In the genomic region with DNA sequence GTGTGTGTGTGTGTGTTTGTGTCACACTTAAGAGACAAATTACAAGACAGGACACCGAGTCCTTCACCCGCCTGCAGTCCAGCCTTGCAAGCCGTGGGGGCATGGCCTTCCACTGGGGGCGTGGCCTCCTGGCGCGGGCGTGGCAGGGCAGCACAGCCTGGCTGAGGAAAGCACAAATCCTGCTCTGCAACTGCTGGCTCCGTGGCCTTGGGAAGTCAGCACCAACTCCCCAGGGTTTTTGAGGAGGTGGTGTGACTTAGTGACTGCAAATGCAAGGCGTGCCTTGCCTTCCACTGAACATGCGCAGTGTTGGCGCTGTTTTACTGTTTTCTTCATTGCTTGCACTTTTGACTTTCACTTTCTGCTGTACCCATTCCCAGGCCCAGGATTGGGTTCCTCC, we compare ENCODE assay signal across 13 cellular contexts. TPM values are rescaled to one million over a fixed set of nuclear protein-coding genes. Genes with fewer than 3 reads are reported as not detected.
DNase-seq lines count a peak whose midpoint lies in the region; ATAC-seq, FAIRE-seq and TF ChIP-seq lines count a peak whose summit lies in the region.
"Had no signal": no experiment of that assay in that cellular context is flagged by ENCODE, and none has a peak within 500 bp of the region (broad histone marks: within the 10 kb centered on the region; RNA-seq: fewer than 3 reads in every experiment).

No MANE protein-coding gene starts in this region.

- DNase-seq in NCI-H345 (lab: John Stamatoyannopoulos, UW) (peak; percentile 17), NCI-H345 treated with DMSO at 0.1 percent for 48 hours (lab: John Stamatoyannopoulos, UW; ENCODE audit: unreplicated experiment) (no peak), HT1080 (ENCODE audit: low read depth) (peak; percentile 69), SK-N-DZ (ENCODE audit: low spot score) (peak; percentile 44), pancreas (peak in 1 of 6 donors; percentile 20), NCI-H2081 (lab: John Stamatoyannopoulos, UW) (no peak), NCI-H524 treated with DMSO at 0.1 percent for 48 hours (lab: John Stamatoyannopoulos, UW) (no peak), activated gamma-delta T cell (lab: John Stamatoyannopoulos, UW) (no peak)
- DNase-seq: DMS 273 treated with DMSO at 0.1 percent for 48 hours, KBM-7, kidney, midbrain had no signal

- no peaks in the 10 kb centered on the region for H3K36me3 ChIP-seq in pancreas

- H3K9me3 ChIP-seq in pancreas = no peaks in the 10 kb centered on the region

- H3K4me1 ChIP-seq in pancreas = no peaks in the 10 kb centered on the region

- H3K27me3 ChIP-seq in pancreas = no peaks in the 10 kb centered on the region

- intact Hi-C loops in pancreas (cut with DNase I) = no loop called here

- H3K4me3 ChIP-seq in pancreas = no peak overlapping the region

- ATAC-seq in pancreas = peak in 3 of 4 donors; percentile 46 to 87 (median 74)

- no peak overlapping the region for H3K27ac ChIP-seq in pancreas

- WGBS in pancreas, 2 donors = 75 to 85% methylated on average over 11 of the region's 11 CpGs

- FAIRE-seq in pancreas (lab: Jason Lieb, UNC) = no peak
- FAIRE-seq: endometrium, kidney had no signal

- no peak for TF ChIP-seq CTCF in pancreas (IDR thresholded peaks at IDR 0.05)

RNA-seq across cellular contexts. Expression of a gene that starts 12.9 kb away (rescaled TPM):
- total RNA-seq in HT1080 (2014; rRNA removed; shearing (Covaris generic)) = 31.1 and 31.5 TPM in 2 replicates
- 10.6 and 11.8 TPM in 2 replicates for polyA plus RNA-seq in HT1080 (2015; cell fraction: cytosol; rRNA removed)
- polyA plus RNA-seq in HT1080 (2015; cell fraction: nucleus; rRNA removed) = 15.2 and 17.5 TPM in 2 replicates
- 15.3 and 18.2 TPM in 2 replicates for polyA plus RNA-seq in SK-N-DZ (2014; cell fraction: cytosol; rRNA removed)
- 9.9 and 16.4 TPM in 2 replicates for polyA plus RNA-seq in SK-N-DZ (2014; cell fraction: nucleus; rRNA removed)
- 1 to 10 TPM; 4.1 to 7.7 (median 6.9) TPM for total RNA-seq in pancreas
- 1 to 10 TPM; 5.1 to 9.3 TPM for polyA plus RNA-seq in pancreas

Comparison
In these comparisons a context has a peak if more than half of its experiments do, and no peak if none do; other contexts are left out.
1. DNase-seq: peak in NCI-H345 (single experiment), HT1080 (single experiment) and SK-N-DZ (single experiment); none in NCI-H345 treated with DMSO at 0.1 percent for 48 hours (single experiment), NCI-H2081 (0 of 2), NCI-H524 treated with DMSO at 0.1 percent for 48 hours (single experiment) and activated gamma-delta T cell (single experiment).